ENCODE assay signal across 1 cellular context in the genomic region with DNA sequence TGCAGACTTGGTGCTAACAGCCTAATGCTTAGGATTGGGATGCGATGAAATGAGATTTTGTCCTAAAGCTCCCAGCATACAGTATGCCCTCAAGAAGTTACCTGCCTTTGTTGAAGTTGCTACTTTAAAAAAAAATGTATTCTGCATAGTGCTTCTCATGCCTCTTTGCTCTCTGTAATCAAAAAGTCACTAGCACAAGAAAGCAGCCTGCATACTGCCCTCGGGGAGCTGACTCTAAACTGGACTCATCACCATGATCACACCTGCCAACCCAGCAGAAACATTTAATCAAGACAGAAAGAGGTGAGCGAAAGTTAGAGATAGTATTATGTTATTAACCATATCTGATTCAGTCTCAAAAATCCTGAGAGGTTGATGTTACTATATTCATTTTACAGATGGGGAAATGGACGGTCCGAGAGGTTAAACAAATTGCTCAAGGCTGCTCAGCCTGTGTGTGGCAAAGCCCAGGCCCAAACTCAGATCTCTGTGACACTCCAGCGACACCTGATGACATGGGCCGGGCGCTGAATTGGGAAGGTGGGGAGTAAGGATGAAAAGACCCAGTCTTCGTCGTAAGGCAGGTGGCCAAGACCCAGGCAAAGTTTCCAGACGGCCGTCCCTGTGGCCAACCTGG.
TF ChIP-seq lines count a peak whose summit lies in the region.

No MANE protein-coding gene starts in this region.

TF ChIP-seq in IMR-90, 13 proteins besides CTCF, POLR2A, EP300 and RAD21 (continued from another document):
- TF ChIP-seq RFX5 (IDR thresholded peaks at IDR 0.05; ENCODE audit: low read depth, low read length) (no peak), RCOR1 (IDR thresholded peaks at IDR 0.05; ENCODE audit: insufficient replicate concordance, low read length) (no peak), MAFK (IDR thresholded peaks at IDR 0.05; ENCODE audit: low read depth, low read length) (no peak), CEBPB (IDR thresholded peaks at IDR 0.05; ENCODE audit: low read depth, low read length) (no peak), ELK1 (IDR thresholded peaks at IDR 0.05; ENCODE audit: borderline replicate concordance, low read depth, low read length) (no peak), MAZ (IDR thresholded peaks at IDR 0.05; ENCODE audit: borderline replicate concordance, low read depth, low read length) (no peak)
